ENCODE assay signal across 18 cellular contexts in the genomic region with DNA sequence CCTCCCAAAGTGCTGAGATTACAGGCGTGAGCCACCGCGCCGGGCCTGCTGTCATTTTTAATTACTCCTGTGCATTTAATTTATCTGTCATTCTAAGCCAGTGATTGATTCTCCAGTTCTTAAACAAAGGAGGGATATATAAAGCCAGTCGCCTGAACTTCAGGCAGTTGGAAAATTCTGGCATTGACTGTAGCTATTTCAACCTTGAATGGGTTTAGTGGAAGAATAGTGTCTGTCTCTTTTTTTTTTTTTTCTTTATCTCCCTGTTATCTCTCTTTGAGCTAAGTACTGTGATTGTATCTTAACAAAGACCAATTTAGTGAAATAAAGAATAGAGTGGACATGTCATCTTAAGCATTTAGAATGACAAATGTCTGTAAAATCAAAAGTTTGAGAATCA. TPM values are rescaled to one million over a fixed set of nuclear protein-coding genes. Genes with fewer than 3 reads are reported as not detected.
DNase-seq lines count a peak whose midpoint lies in the region; ATAC-seq lines count a peak whose summit lies in the region.
"Had no signal": no experiment of that assay in that cellular context is flagged by ENCODE, and none has a peak within 500 bp of the region (broad histone marks: within the 10 kb centered on the region; RNA-seq: fewer than 3 reads in every experiment).

No MANE protein-coding gene starts in this region.

- H3K4me1 Mint-ChIP-seq in activated CD8-positive, alpha-beta memory T cell treated with anti-CD3 and anti-CD28 coated beads, Interleukin-2, amount 10 ng/mL, durations not matched to agents 7 days and 5 days: peaks cover 54% of the 10 kb centered on the region
- peaks cover 36% of the 10 kb centered on the region for H3K4me1 Mint-ChIP-seq in activated T-helper 17 cell treated with anti-CD3 and anti-CD28 coated beads, Interleukin-2, amount 50 U/mL, for 72 hours
- H3K4me1 Mint-ChIP-seq in stimulated activated effector memory CD8-positive, alpha-beta T cell treated with anti-CD3 and anti-CD28 coated beads, Interleukin-12 subunit alpha, Interleukin-12 subunit beta, amount 100 ng/mL, for 72 hours: peaks cover 46% of the 10 kb centered on the region

- H3K4me3 Mint-ChIP-seq in activated CD8-positive, alpha-beta memory T cell treated with anti-CD3 and anti-CD28 coated beads, Interleukin-2, amount 10 ng/mL, durations not matched to agents 7 days and 5 days: no peak overlapping the region
- peak overlapping the region; percentile 37 for H3K4me3 Mint-ChIP-seq in activated T-helper 17 cell treated with anti-CD3 and anti-CD28 coated beads, Interleukin-2, amount 50 U/mL, for 72 hours
- H3K4me3 Mint-ChIP-seq in stimulated activated effector memory CD8-positive, alpha-beta T cell treated with anti-CD3 and anti-CD28 coated beads, Interleukin-12 subunit alpha, Interleukin-12 subunit beta, amount 100 ng/mL, for 72 hours: peak overlapping the region; percentile 30
- H3K4me3 Mint-ChIP-seq: B cell had no signal

- peak overlapping the region; percentile 41 for H3K27ac Mint-ChIP-seq in activated CD8-positive, alpha-beta memory T cell treated with anti-CD3 and anti-CD28 coated beads, Interleukin-2, amount 10 ng/mL, durations not matched to agents 7 days and 5 days
- H3K27ac Mint-ChIP-seq in activated T-helper 17 cell treated with anti-CD3 and anti-CD28 coated beads, Interleukin-2, amount 50 U/mL, for 72 hours: no peak overlapping the region
- no peak overlapping the region for H3K27ac Mint-ChIP-seq in stimulated activated effector memory CD8-positive, alpha-beta T cell treated with anti-CD3 and anti-CD28 coated beads, Interleukin-12 subunit alpha, Interleukin-12 subunit beta, amount 100 ng/mL, for 72 hours
- H3K27ac Mint-ChIP-seq: B cell; CD8-positive, alpha-beta T cell had no signal

- no peaks in the 10 kb centered on the region for H3K27me3 Mint-ChIP-seq in activated CD8-positive, alpha-beta memory T cell treated with anti-CD3 and anti-CD28 coated beads, Interleukin-2, amount 10 ng/mL, durations not matched to agents 7 days and 5 days
- H3K27me3 Mint-ChIP-seq in activated T-helper 17 cell treated with anti-CD3 and anti-CD28 coated beads, Interleukin-2, amount 50 U/mL, for 72 hours: no peaks in the 10 kb centered on the region
- H3K27me3 Mint-ChIP-seq: B cell had no signal

- peaks cover 63% of the 10 kb centered on the region for H3K36me3 Mint-ChIP-seq in activated CD8-positive, alpha-beta memory T cell treated with anti-CD3 and anti-CD28 coated beads, Interleukin-2, amount 10 ng/mL, durations not matched to agents 7 days and 5 days
- peaks cover 6% of the 10 kb centered on the region for H3K36me3 Mint-ChIP-seq in activated T-helper 17 cell treated with anti-CD3 and anti-CD28 coated beads, Interleukin-2, amount 50 U/mL, for 72 hours (ENCODE audit: low read depth)
- H3K36me3 Mint-ChIP-seq in stimulated activated effector memory CD8-positive, alpha-beta T cell treated with anti-CD3 and anti-CD28 coated beads, Interleukin-12 subunit alpha, Interleukin-12 subunit beta, amount 100 ng/mL, for 72 hours: no peaks in the 10 kb centered on the region
- H3K36me3 Mint-ChIP-seq: CD8-positive, alpha-beta T cell had no signal

- CTCF ChIA-PET in activated CD8-positive, alpha-beta memory T cell treated with anti-CD3 and anti-CD28 coated beads, Interleukin-2, amount 10 ng/mL, durations not matched to agents 7 days and 5 days (lab: Charles Lee): interaction anchor here (0.6 to 1.1 kb wide), 2 partner anchors 70 to 804 kb away, joined by 3 read pairs; no protein-coding TSS in a partner anchor

- H3K9me3 Mint-ChIP-seq in activated CD8-positive, alpha-beta memory T cell treated with anti-CD3 and anti-CD28 coated beads, Interleukin-2, amount 10 ng/mL, durations not matched to agents 7 days and 5 days (ENCODE audit: low read depth): no peaks in the 10 kb centered on the region
- H3K9me3 Mint-ChIP-seq in activated T-helper 17 cell treated with anti-CD3 and anti-CD28 coated beads, Interleukin-2, amount 50 U/mL, for 72 hours: no peaks in the 10 kb centered on the region
- no peaks in the 10 kb centered on the region for H3K9me3 Mint-ChIP-seq in stimulated activated effector memory CD8-positive, alpha-beta T cell treated with anti-CD3 and anti-CD28 coated beads, Interleukin-12 subunit alpha, Interleukin-12 subunit beta, amount 100 ng/mL, for 72 hours
- H3K9me3 Mint-ChIP-seq: CD8-positive, alpha-beta T cell had no signal

- DNase-seq in activated CD8-positive, alpha-beta memory T cell treated with anti-CD3 and anti-CD28 coated beads, Interleukin-2, amount 10 ng/mL, durations not matched to agents 7 days and 5 days: no peak
- DNase-seq in activated CD8-positive, alpha-beta memory T cell treated with anti-CD3 and anti-CD28 coated beads, Interleukin-2, amount 50 U/mL, for 4 hours: no peak
- DNase-seq in COLO829 (ENCODE audit: low spot score) (peak; percentile 25), NCI-H2196 treated with DMSO at 0.1 percent for 48 hours (lab: John Stamatoyannopoulos, UW; ENCODE audit: unreplicated experiment) (no peak), glomerular visceral epithelial cell (ENCODE audit: extremely low spot score) (no peak)
- DNase-seq in stimulated activated effector memory CD8-positive, alpha-beta T cell treated with anti-CD3 and anti-CD28 coated beads, Interleukin-12 subunit alpha, Interleukin-12 subunit beta, amount 100 ng/mL, for 72 hours (ENCODE audit: low spot score in 2 of 2): no peak
- DNase-seq: CD8-positive, alpha-beta T cell; GDM1; GM23248; NCI-H187 treated with DMSO at 0.1 percent for 48 hours; NCI-H446; NCI-H69; OCI-M1; RPMI8226; SIG-M5 had no signal

- ATAC-seq in activated CD8-positive, alpha-beta memory T cell treated with anti-CD3 and anti-CD28 coated beads, Interleukin-2, amount 10 ng/mL, durations not matched to agents 7 days and 5 days: no peak
- ATAC-seq in activated T-helper 17 cell treated with anti-CD3 and anti-CD28 coated beads, Interleukin-2, amount 50 U/mL, for 72 hours (replicated peaks): no peak
- ATAC-seq in stimulated activated effector memory CD8-positive, alpha-beta T cell treated with anti-CD3 and anti-CD28 coated beads, Interleukin-12 subunit alpha, Interleukin-12 subunit beta, amount 100 ng/mL, for 72 hours: no peak
- ATAC-seq: HCT116 had no signal

RNA-seq across cellular contexts. Expression of gene NEIL3, which starts 11.0 kb away (rescaled TPM):
- total RNA-seq in activated CD8-positive, alpha-beta memory T cell treated with anti-CD3 and anti-CD28 coated beads, Interleukin-2, amount 10 ng/mL, durations not matched to agents 7 days and 5 days: 10 to 100 TPM; 27.5 to 40.5 TPM
- total RNA-seq in activated T-helper 17 cell treated with anti-CD3 and anti-CD28 coated beads, Interleukin-2, amount 50 U/mL, for 72 hours: 10 to 100 TPM; 23.1 to 25.7 TPM
